Comparison of ENCODE assay signal across 10 cellular contexts in genomic region chr13:110610955-110611595, GRCh38. TPM values are rescaled to one million over a fixed set of nuclear protein-coding genes. Genes with fewer than 3 reads are reported as not detected.
DNase-seq lines count a peak whose midpoint lies in the region; ATAC-seq and TF ChIP-seq lines count a peak whose summit lies in the region.
"Had no signal": no experiment of that assay in that cellular context is flagged by ENCODE, and none has a peak within 500 bp of the region (broad histone marks: within the 10 kb centered on the region; RNA-seq: fewer than 3 reads in every experiment).

No MANE protein-coding gene starts in this region.

- in situ Hi-C loops in IMR-90 (cut with MboI; ENCODE audit: low sequenced_read_pairs): no loop called here

- no peak overlapping the region for H2BK120ac ChIP-seq in IMR-90 (ENCODE audit: low read depth, low read length)

- H2BK15ac ChIP-seq in IMR-90 (ENCODE audit: low read depth, low read length): no peak overlapping the region

- no peak overlapping the region for H2AK5ac ChIP-seq in IMR-90 (ENCODE audit: low read depth, low read length)

- no peak overlapping the region for H3K9ac ChIP-seq in IMR-90 (ENCODE audit: low read depth, low read length)
- no peak overlapping the region for H3K9ac ChIP-seq in endodermal cell (ENCODE audit: extremely low read depth, low read length, poor library complexity, severe bottlenecking)

- H3K9me3 ChIP-seq in IMR-90 (ENCODE audit: control insufficient read depth, insufficient read depth, low read length): no peaks in the 10 kb centered on the region
- peaks cover 10% of the 10 kb centered on the region for H3K9me3 ChIP-seq in endodermal cell (ENCODE audit: control insufficient read depth, low read length)
- no peaks in the 10 kb centered on the region for H3K9me3 ChIP-seq in ascending aorta

- H3K56ac ChIP-seq in IMR-90 (ENCODE audit: extremely low read depth, insufficient read depth, low read length): no peak overlapping the region

- CTCF ChIA-PET in GM10248 (lab: Yijun Ruan, JAX) (interaction anchor here (1.2 to 2.4 kb wide), 2 partner anchors 13 to 17 kb away, joined by 5 to 14 read pairs; no protein-coding TSS in a partner anchor), IMR-90 (lab: Yijun Ruan, JAX) (no interaction called here)

- no peak overlapping the region for H2BK20ac ChIP-seq in IMR-90 (ENCODE audit: low read depth, low read length)

- H4K20me1 ChIP-seq in IMR-90 (ENCODE audit: insufficient read depth, low read length): no peaks in the 10 kb centered on the region; the same call in 1 of the 2 replicates

- no peak overlapping the region for H3K27ac ChIP-seq in IMR-90 (ENCODE audit: insufficient read depth, low read length)
- H3K27ac ChIP-seq in endodermal cell (ENCODE audit: low read depth, low read length): no peak overlapping the region
- no peak overlapping the region for H3K27ac ChIP-seq in ascending aorta

- no peak overlapping the region for H4K91ac ChIP-seq in IMR-90 (ENCODE audit: insufficient read depth, low read depth, low read length)

- no peak overlapping the region for H3K14ac ChIP-seq in IMR-90 (replicated peaks; ENCODE audit: low read depth, low read length)

- peaks cover 4% of the 10 kb centered on the region for H3K27me3 ChIP-seq in IMR-90 (ENCODE audit: control insufficient read depth, insufficient read depth, low read length)
- no peaks in the 10 kb centered on the region for H3K27me3 ChIP-seq in endodermal cell (ENCODE audit: control insufficient read depth, insufficient read depth, low read length, poor library complexity, severe bottlenecking)
- H3K27me3 ChIP-seq in ascending aorta: no peaks in the 10 kb centered on the region

- H3K4ac ChIP-seq in IMR-90 (ENCODE audit: low read depth, low read length): no peak overlapping the region

- no peak overlapping the region for H3K27ac Mint-ChIP-seq in endodermal cell

- H3K36me3 ChIP-seq in IMR-90 (ENCODE audit: control insufficient read depth, insufficient read depth, low read length) (no peaks in the 10 kb centered on the region), endodermal cell (ENCODE audit: control insufficient read depth, insufficient read depth, low read length) (no peaks in the 10 kb centered on the region), ascending aorta (no peaks in the 10 kb centered on the region)

- peaks cover 0 to 11% of the 10 kb centered on the region in 2 experiments; a peak in 2 of 4 replicates for H3K79me1 ChIP-seq in IMR-90 (ENCODE audit: low read depth in 1 of 2, low read length in 2 of 2)

- TF ChIP-seq CTCF in GM10248 (IDR thresholded peaks at IDR 0.05; ENCODE audit: control extremely low read depth, extremely low read depth, low read depth, missing control alignments): no peak
- no peak for TF ChIP-seq CTCF in IMR-90 (conservative IDR thresholded peaks at IDR 0.05; ENCODE audit: low read depth, low read length)
- no peak for TF ChIP-seq CTCF in endodermal cell (conservative IDR thresholded peaks at IDR 0.05)
- no peak for TF ChIP-seq CTCF in ascending aorta (IDR thresholded peaks at IDR 0.05)

- H4K8ac ChIP-seq in IMR-90 (ENCODE audit: low read depth in 2 of 2, low read length in 2 of 2): no peak overlapping the region

- H3K9me3 Mint-ChIP-seq in endodermal cell: peaks cover 30% of the 10 kb centered on the region

- DNase-seq in GM10248 (ENCODE audit: extremely low spot score): peak; percentile 76
- peak; percentile 21 for DNase-seq in IMR-90
- DNase-seq in endodermal cell: peak; percentile 32
- DNase-seq in cerebellar nuclear complex (lab: John Stamatoyannopoulos, UW): no peak
- DNase-seq in ascending aorta (ENCODE audit: low spot score in 2 of 2): no peak
- DNase-seq in stimulated activated CD4-positive, alpha-beta T cell treated with anti-CD3 and anti-CD28 coated beads, Interleukin-12 subunit alpha, Interleukin-12 subunit beta, amount 100 ng/mL, for 4 hours: no peak
- DNase-seq: OCI-M1 had no signal

- H2BK5ac ChIP-seq in IMR-90 (ENCODE audit: low read depth, low read length, poor library complexity, severe bottlenecking): no peak overlapping the region

- H3K4me1 ChIP-seq in IMR-90 (ENCODE audit: control insufficient read depth, insufficient read depth, low read length) (peaks cover 4% of the 10 kb centered on the region), endodermal cell (ENCODE audit: control insufficient read depth, insufficient read depth, low read length) (no peaks in the 10 kb centered on the region), ascending aorta (peaks cover 2 to 4% of the 10 kb centered on the region in 2 donors)

- POLR2A ChIA-PET in GM10248 (lab: Yijun Ruan, JAX) (interaction anchor here (1.0 to 1.8 kb wide), 3 partner anchors 101 to 104 kb away, joined by 3 to 5 read pairs (median 3); no protein-coding TSS in a partner anchor), IMR-90 (lab: Charles Lee; ENCODE audit: unreplicated experiment) (no interaction called here)

- ATAC-seq in GM21390 (IDR thresholded peaks at IDR 0.05; ENCODE audit: unreplicated experiment): peak; percentile 40
- ATAC-seq in IMR-90 (ENCODE audit: low read depth): no peak
- ATAC-seq in GM18505 (IDR thresholded peaks at IDR 0.05; ENCODE audit: unreplicated experiment): no peak

- dilution Hi-C loops in IMR-90 (cut with HindIII; ENCODE audit: low sequenced_read_pairs, unreplicated experiment): no loop called here

- H3K18ac ChIP-seq in IMR-90 (ENCODE audit: low read depth, low read length): no peak overlapping the region

- no peak overlapping the region for H2AK9ac ChIP-seq in IMR-90 (replicated peaks; ENCODE audit: low read depth, low read length, poor library complexity)

- H3K36me3 Mint-ChIP-seq in endodermal cell (ENCODE audit: low read depth): peaks cover 2% of the 10 kb centered on the region

- no TSS peak for BruUV-seq in IMR-90 (replicated peaks; lab: Mats Ljungman, UMichigan)

- peaks cover 22% of the 10 kb centered on the region for H3K27me3 Mint-ChIP-seq in endodermal cell (ENCODE audit: insufficient read depth)

- H3K9me1 ChIP-seq in IMR-90 (ENCODE audit: insufficient read depth, low read length): 0 out of 2 replicates have a peak, but pooled peaks cover 3% of the 10 kb centered on the region

- peaks cover 2% of the 10 kb centered on the region for H3K4me1 Mint-ChIP-seq in endodermal cell

- TF ChIP-seq RAD21 in IMR-90 (IDR thresholded peaks at IDR 0.05; ENCODE audit: low read length): no peak

- H3K4me3 Mint-ChIP-seq in endodermal cell: no peak overlapping the region

- no peak overlapping the region for H4K5ac ChIP-seq in IMR-90 (ENCODE audit: low read depth, low read length)

- TF ChIP-seq POLR2A in IMR-90 (IDR thresholded peaks at IDR 0.05; ENCODE audit: low read depth, low read length) (no peak), GM18505 (IDR thresholded peaks at IDR 0.05; ENCODE audit: borderline replicate concordance, extremely low read depth, insufficient read depth, insufficient read length) (no peak)

- WGBS in IMR-90 (ENCODE audit: extremely low coverage in 2 of 2, insufficient read length in 1 of 2), 2 experiments: 82% methylated on average over 6 of the region's 12 CpGs; no CpG with 5 or more reads in 1 of the 2 experiments
- WGBS in endodermal cell (ENCODE audit: insufficient coverage in 1 of 2, insufficient read length in 1 of 2), 2 experiments: 91 to 94% methylated on average over 12 of the region's 12 CpGs

- no peak overlapping the region for H3K4me3 ChIP-seq in IMR-90 (ENCODE audit: insufficient read depth, low read depth, low read length)
- H3K4me3 ChIP-seq in endodermal cell (ENCODE audit: low read length): no peak overlapping the region
- no peak overlapping the region for H3K4me3 ChIP-seq in ascending aorta

- no peak overlapping the region; the same call in 1 of the 2 replicates for H3K4me2 ChIP-seq in IMR-90 (ENCODE audit: low read depth, low read length)

- no peak overlapping the region for H3K23ac ChIP-seq in IMR-90 (ENCODE audit: low read depth, low read length)

- intact Hi-C loops in IMR-90 (cut with micrococcal nuclease): no loop called here
- intact Hi-C loops in ascending aorta (cut with DNase I): no loop called here

- peak overlapping the region; percentile 51 for H2AFZ ChIP-seq in IMR-90 (replicated peaks; ENCODE audit: low read length, poor library complexity)

TF ChIP-seq in IMR-90, 13 proteins besides CTCF, POLR2A, EP300 and RAD21:
- TF ChIP-seq FOS (IDR thresholded peaks at IDR 0.05; ENCODE audit: low read depth, low read length) (no peak), ELK1 (IDR thresholded peaks at IDR 0.05; ENCODE audit: borderline replicate concordance, low read depth, low read length) (no peak), MAZ (IDR thresholded peaks at IDR 0.05; ENCODE audit: borderline replicate concordance, low read depth, low read length) (no peak)
- TF ChIP-seq, protein P1, sequence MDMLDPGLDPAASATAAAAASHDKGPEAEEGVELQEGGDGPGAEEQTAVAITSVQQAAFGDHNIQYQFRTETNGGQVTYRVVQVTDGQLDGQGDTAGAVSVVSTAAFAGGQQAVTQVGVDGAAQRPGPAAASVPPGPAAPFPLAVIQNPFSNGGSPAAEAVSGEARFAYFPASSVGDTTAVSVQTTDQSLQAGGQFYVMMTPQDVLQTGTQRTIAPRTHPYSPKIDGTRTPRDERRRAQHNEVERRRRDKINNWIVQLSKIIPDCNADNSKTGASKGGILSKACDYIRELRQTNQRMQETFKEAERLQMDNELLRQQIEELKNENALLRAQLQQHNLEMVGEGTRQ (IDR thresholded peaks at IDR 0.05; ENCODE audit: low read depth, low read length): no peak

RNA-seq across cellular contexts. Expression of gene NAXD, which starts 4.3 kb away (rescaled TPM):
- total RNA-seq in IMR-90 (2012; rRNA removed) (9.4 and 10.2 TPM in 2 replicates), endodermal cell (10 to 100 TPM; 31.3 to 33.4 TPM), ascending aorta (1.9 TPM)
- 24.4 and 27.2 TPM in 2 replicates for polyA plus RNA-seq in IMR-90 (2012; rRNA removed)
- polyA plus RNA-seq in IMR-90 (2012; cell fraction: cytosol; rRNA removed): 21.3 and 27.8 TPM in 2 replicates
- polyA plus RNA-seq in IMR-90 (2012; cell fraction: nucleus; rRNA removed; ENCODE audit: low replicate concordance): 90.8 and 120 TPM in 2 replicates
- polyA plus RNA-seq in endodermal cell (2013, experiment 1 of 2): 23.2 TPM
- polyA plus RNA-seq in endodermal cell (2013, experiment 2 of 2): 22.0 TPM

RNA-seq across cellular contexts. Expression of gene RAB20, which starts 49.6 kb away (rescaled TPM):
- 3.6 and 3.8 TPM in 2 replicates for total RNA-seq in IMR-90 (2012; rRNA removed)
- polyA plus RNA-seq in IMR-90 (2012; rRNA removed): 4.7 and 5.1 TPM in 2 replicates
- 6.1 and 6.7 TPM in 2 replicates for polyA plus RNA-seq in IMR-90 (2012; cell fraction: cytosol; rRNA removed)
- polyA plus RNA-seq in IMR-90 (2012; cell fraction: nucleus; rRNA removed; ENCODE audit: low replicate concordance): 2.3 and 2.4 TPM in 2 replicates
- 10 to 100 TPM; 12.6 to 14.2 TPM for total RNA-seq in endodermal cell
- 5.4 TPM for polyA plus RNA-seq in endodermal cell (2013, experiment 1 of 2)
- polyA plus RNA-seq in endodermal cell (2013, experiment 2 of 2): 6.1 TPM
- 17.7 TPM for total RNA-seq in ascending aorta
- polyA plus RNA-seq: neural cell had no signal

Comparison
In these comparisons a context has a peak if more than half of its experiments do, and no peak if none do; other contexts are left out.
1. DNase-seq: peak in GM10248 (single experiment), IMR-90 (single experiment) and endodermal cell (single experiment); none in cerebellar nuclear complex (0 of 2), ascending aorta (0 of 2) and stimulated activated CD4-positive, alpha-beta T cell treated with anti-CD3 and anti-CD28 coated beads, Interleukin-12 subunit alpha, Interleukin-12 subunit beta, amount 100 ng/mL, for 4 hours (single experiment).